Comparison of ENCODE assay signal across 8 cellular contexts in genomic region chr16:30185683-30186421, GRCh38. TPM values are rescaled to one million over a fixed set of nuclear protein-coding genes. Genes with fewer than 3 reads are reported as not detected.
A peak's percentile ranks its signal among the peaks of the same experiment; 100 is the strongest.
DNase-seq lines count a peak whose midpoint lies in the region; TF ChIP-seq lines count a peak whose summit lies in the region.

No MANE protein-coding gene starts in this region.

- H3K9me3 ChIP-seq in mucosa of rectum (ENCODE audit: control insufficient read depth in 2 of 2, low read length in 2 of 2) (no peaks in the 10 kb centered on the region), stomach (no peaks in the 10 kb centered on the region)

- CTCF ChIA-PET in activated naive CD4-positive, alpha-beta T cell treated with anti-CD3 and anti-CD28 coated beads for 36 hours (lab: Charles Lee): interaction anchor here (0.6 to 2.1 kb wide), 5 partner anchors 43 to 429 kb away, joined by 3 to 16 read pairs (median 8); partner anchors contain the start of gene TBX6

- H3K27ac ChIP-seq in mucosa of rectum (ENCODE audit: low read depth in 2 of 2, low read length in 2 of 2): peak overlapping the region; percentile 77 to 88
- peak overlapping the region; percentile 43 to 90 (median 85) for H3K27ac ChIP-seq in stomach

- peaks cover 43% of the 10 kb centered on the region for H3K36me3 Mint-ChIP-seq in activated naive CD4-positive, alpha-beta T cell treated with anti-CD3 and anti-CD28 coated beads for 36 hours (ENCODE audit: low read depth)

- peaks cover 22% of the 10 kb centered on the region for H3K4me1 Mint-ChIP-seq in activated naive CD4-positive, alpha-beta T cell treated with anti-CD3 and anti-CD28 coated beads for 36 hours (ENCODE audit: low read depth)

- no peaks in the 10 kb centered on the region for H3K27me3 ChIP-seq in mucosa of rectum (ENCODE audit: control insufficient read depth in 2 of 2, insufficient read depth in 2 of 2, low read length in 2 of 2)
- H3K27me3 ChIP-seq in stomach: no peaks in the 10 kb centered on the region

- H3K4me3 ChIP-seq in mucosa of rectum (ENCODE audit: low read length in 2 of 2): peak overlapping the region in 1 of 2 donors; percentile 68
- H3K4me3 ChIP-seq in stomach: peak overlapping the region; percentile 54 to 65 (median 58)

- TF ChIP-seq CTCF in GM20000 (IDR thresholded peaks at IDR 0.05; ENCODE audit: extremely low read depth, missing control alignments) (no peak), stomach (IDR thresholded peaks at IDR 0.05) (no peak)

- WGBS in stomach, 5 donors: 71 to 82% (median 71%) methylated on average over 10 to 15 of the region's 15 CpGs

- no peak for TF ChIP-seq POLR2A in stomach (IDR thresholded peaks at IDR 0.05)

- H3K9me3 Mint-ChIP-seq in activated naive CD4-positive, alpha-beta T cell treated with anti-CD3 and anti-CD28 coated beads for 36 hours: no peaks in the 10 kb centered on the region

- no peak for TF ChIP-seq EP300 in stomach (IDR thresholded peaks at IDR 0.05)

- no peaks in the 10 kb centered on the region for H3K27me3 Mint-ChIP-seq in activated naive CD4-positive, alpha-beta T cell treated with anti-CD3 and anti-CD28 coated beads for 36 hours (ENCODE audit: low read depth)

- H3K9ac ChIP-seq in mucosa of rectum (ENCODE audit: low read depth in 1 of 2, low read length in 2 of 2): peak overlapping the region; percentile 47 to 62

- peak overlapping the region; percentile 100 for H3K4me3 Mint-ChIP-seq in activated naive CD4-positive, alpha-beta T cell treated with anti-CD3 and anti-CD28 coated beads for 36 hours

- intact Hi-C loops in activated naive CD4-positive, alpha-beta T cell treated with anti-CD3 and anti-CD28 coated beads for 36 hours (cut with micrococcal nuclease): no loop called here
- intact Hi-C loops in stomach (cut with DNase I; ENCODE audit: low total_unique reads): no loop called here

- H3K4me1 ChIP-seq in mucosa of rectum (ENCODE audit: control insufficient read depth in 2 of 2, insufficient read depth in 2 of 2, low read length in 2 of 2) (peaks cover 18 to 22% of the 10 kb centered on the region in 2 donors), stomach (peaks cover 7 to 41% (median 28%) of the 10 kb centered on the region in 4 donors)

- peak overlapping the region; percentile 100 for H3K27ac Mint-ChIP-seq in activated naive CD4-positive, alpha-beta T cell treated with anti-CD3 and anti-CD28 coated beads for 36 hours

- peak; percentile 87 for DNase-seq in GM20000 (ENCODE audit: low spot score)
- peak; percentile 93 for DNase-seq in SKM-1 (lab: John Stamatoyannopoulos, UW; ENCODE audit: unreplicated experiment)
- peak; percentile 93 for DNase-seq in activated naive CD4-positive, alpha-beta T cell treated with anti-CD3 and anti-CD28 coated beads for 36 hours
- peak; percentile 63 for DNase-seq in stomach
- no peak for DNase-seq in LoVo (ENCODE audit: low spot score)
- no peak for DNase-seq in NCI-H1930 (lab: John Stamatoyannopoulos, UW)
- DNase-seq in COLO829 (ENCODE audit: low spot score): no peak

- H3K36me3 ChIP-seq in mucosa of rectum (ENCODE audit: control insufficient read depth in 2 of 2, insufficient read depth in 2 of 2, low read length in 2 of 2) (peaks cover 0 to 3% of the 10 kb centered on the region in 2 donors), stomach (peaks cover 0 to 10% (median 8%) of the 10 kb centered on the region in 4 donors)

RNA-seq across cellular contexts. Expression of gene CORO1A, which starts 2.5 kb away (rescaled TPM):
- 100 to 1,000 TPM; 855 to 866 TPM for total RNA-seq in activated naive CD4-positive, alpha-beta T cell treated with anti-CD3 and anti-CD28 coated beads for 36 hours
- total RNA-seq in stomach: 10 to 100 TPM; 13.0 to 30.3 (median 18.7) TPM
- 10 to 100 TPM; 34.2 to 42.5 (median 37.3) TPM for polyA plus RNA-seq in stomach

RNA-seq across cellular contexts. Expression of gene BOLA2B, which starts 7.6 kb away (rescaled TPM):
- total RNA-seq in activated naive CD4-positive, alpha-beta T cell treated with anti-CD3 and anti-CD28 coated beads for 36 hours: 100 to 1,000 TPM; 160 to 173 TPM
- total RNA-seq in stomach: 100 to 1,000 TPM in 2 of 5 donors, 10 to 100 TPM in 2, not detected in 1; 21.3 to 415 (median 168) TPM
- 100 to 1,000 TPM; 281 to 322 (median 321) TPM for polyA plus RNA-seq in stomach

RNA-seq across cellular contexts. Expression of gene SLX1A, which starts 7.8 kb away (rescaled TPM):
- total RNA-seq in activated naive CD4-positive, alpha-beta T cell treated with anti-CD3 and anti-CD28 coated beads for 36 hours: 10 to 100 TPM; 35.4 to 42.5 TPM
- total RNA-seq in stomach: 10 to 100 TPM in 3 of 5 donors, 1 to 10 TPM in 2; 2.3 to 86.9 (median 19.0) TPM
- polyA plus RNA-seq in stomach: 10 to 100 TPM; 80.8 to 86.0 (median 84.2) TPM

RNA-seq across cellular contexts. Expression of gene SULT1A3, which starts 13.2 kb away (rescaled TPM):
- 1 to 10 TPM; 8.7 to 9.2 TPM for total RNA-seq in activated naive CD4-positive, alpha-beta T cell treated with anti-CD3 and anti-CD28 coated beads for 36 hours
- total RNA-seq in stomach: 100 to 1,000 TPM in 1 of 5 donors, 10 to 100 TPM in 3, 1 to 10 TPM in 1; 4.2 to 118 (median 63.6) TPM
- 10 to 100 TPM; 23.8 to 53.2 (median 42.2) TPM for polyA plus RNA-seq in stomach

Comparison
In these comparisons a context has a peak if more than half of its experiments do, and no peak if none do; other contexts are left out.
1. DNase-seq: peak in GM20000 (single experiment), SKM-1 (single experiment), activated naive CD4-positive, alpha-beta T cell treated with anti-CD3 and anti-CD28 coated beads for 36 hours (single experiment) and stomach (single experiment); none in LoVo (single experiment), NCI-H1930 (0 of 2) and COLO829 (single experiment).
2. RNA of gene CORO1A, which starts 2.5 kb away (total RNA-seq): 855 to 866 TPM in activated naive CD4-positive, alpha-beta T cell treated with anti-CD3 and anti-CD28 coated beads for 36 hours; 13.0 to 30.3 TPM in stomach; every median in the first group is over 10 times any median in the second.